ENCODE assay signal across 8 cellular contexts in genomic region chr2:127886593-127886935, GRCh38. TPM values are rescaled to one million over a fixed set of nuclear protein-coding genes. Genes with fewer than 3 reads are reported as not detected.
A peak's percentile ranks its signal among the peaks of the same experiment; 100 is the strongest.
DNase-seq lines count a peak whose midpoint lies in the region; ATAC-seq and TF ChIP-seq lines count a peak whose summit lies in the region.
"Not testable (repeated sequence)": the region's sequence is repeated elsewhere in the genome, so short reads cannot be mapped to it uniquely, and the experiment has no call there.

No MANE protein-coding gene starts in this region.

- CTCF ChIA-PET in AG04449 (lab: Yijun Ruan, JAX); activated CD8-positive, alpha-beta T cell treated with anti-CD3 and anti-CD28 coated beads, Interleukin-2, amount 10 ng/mL, durations not matched to agents 7 days and 5 days (lab: Charles Lee): not testable (repeated sequence)

- not testable (repeated sequence) for TF ChIP-seq CTCF in AG04449 (IDR thresholded peaks at IDR 0.05; ENCODE audit: insufficient read depth, low read length, missing control alignments)

- POLR2A ChIA-PET in AG04449 (lab: Yijun Ruan, JAX): not testable (repeated sequence)
- POLR2A ChIA-PET in activated CD8-positive, alpha-beta T cell treated with anti-CD3 and anti-CD28 coated beads, Interleukin-2, amount 10 ng/mL, durations not matched to agents 7 days and 5 days (lab: Charles Lee): interaction anchor here (0.6 to 0.8 kb wide), 2 partner anchors 26 to 141 kb away, joined by 3 to 4 read pairs; partner anchors contain the start of gene SAP130

- peak overlapping the region; percentile 78 for H3K27ac Mint-ChIP-seq in activated CD8-positive, alpha-beta T cell treated with anti-CD3 and anti-CD28 coated beads, Interleukin-2, amount 10 ng/mL, durations not matched to agents 7 days and 5 days

- peaks cover 29% of the 10 kb centered on the region for H3K36me3 Mint-ChIP-seq in activated CD8-positive, alpha-beta T cell treated with anti-CD3 and anti-CD28 coated beads, Interleukin-2, amount 10 ng/mL, durations not matched to agents 7 days and 5 days (ENCODE audit: low read depth)

- peaks cover 40% of the 10 kb centered on the region for H3K4me1 Mint-ChIP-seq in activated CD8-positive, alpha-beta T cell treated with anti-CD3 and anti-CD28 coated beads, Interleukin-2, amount 10 ng/mL, durations not matched to agents 7 days and 5 days (ENCODE audit: low read depth)

- H3K4me3 Mint-ChIP-seq in activated CD8-positive, alpha-beta T cell treated with anti-CD3 and anti-CD28 coated beads, Interleukin-2, amount 10 ng/mL, durations not matched to agents 7 days and 5 days: peak overlapping the region; percentile 79

- WGBS in ectodermal cell, 2 experiments: 0% methylated on average over 19 to 25 of the region's 32 CpGs

- peak overlapping the region; percentile 86 for H3K27ac ChIP-seq in ectodermal cell (ENCODE audit: insufficient read depth, low read depth, low read length, poor library complexity, severe bottlenecking)
- peak overlapping the region; percentile 89 for H3K27ac ChIP-seq in rectal smooth muscle tissue (ENCODE audit: low read depth, low read length)

- DNase-seq in AG04449 (ENCODE audit: low read depth, low spot score); activated CD8-positive, alpha-beta T cell treated with anti-CD3 and anti-CD28 coated beads, Interleukin-2, amount 10 ng/mL, durations not matched to agents 7 days and 5 days: not testable (repeated sequence)
- DNase-seq in KBM-7 (peak; percentile 45), left kidney (ENCODE audit: low read depth, low spot score) (peak; percentile 48)

- not testable (repeated sequence) for H3K9me3 Mint-ChIP-seq in activated CD8-positive, alpha-beta T cell treated with anti-CD3 and anti-CD28 coated beads, Interleukin-2, amount 10 ng/mL, durations not matched to agents 7 days and 5 days (ENCODE audit: insufficient read depth)

- not testable (repeated sequence) for H3K9me3 ChIP-seq in ectodermal cell (ENCODE audit: control insufficient read depth, low read length)

- in situ Hi-C loops in KBM-7 (cut with MboI; ENCODE audit: low pct_unique_long_range_greater_than_20kb, low sequenced_read_pairs): not testable (repeated sequence)

- not testable (repeated sequence) for H3K36me3 ChIP-seq in ectodermal cell (ENCODE audit: control insufficient read depth, insufficient read depth, low read length); rectal smooth muscle tissue (ENCODE audit: control insufficient read depth, insufficient read depth, low read length)

- peak; percentile 31 for ATAC-seq in GM18909 (IDR thresholded peaks at IDR 0.05; ENCODE audit: poor library complexity, unreplicated experiment)
- ATAC-seq in HG02763 (IDR thresholded peaks at IDR 0.05; ENCODE audit: unreplicated experiment): peak; percentile 28
- peak; percentile 38 for ATAC-seq in activated CD8-positive, alpha-beta T cell treated with anti-CD3 and anti-CD28 coated beads, Interleukin-2, amount 10 ng/mL, durations not matched to agents 7 days and 5 days

- not testable (repeated sequence) for H3K4me1 ChIP-seq in ectodermal cell (ENCODE audit: control insufficient read depth, insufficient read depth, low read length)
- H3K4me1 ChIP-seq in rectal smooth muscle tissue (ENCODE audit: control insufficient read depth, insufficient read depth, low read length): peaks cover 20% of the 10 kb centered on the region

- peak overlapping the region; percentile 61 for H3K4me3 ChIP-seq in AG04449 (ENCODE audit: low read depth, low read length)
- peak overlapping the region; percentile 61 for H3K4me3 ChIP-seq in ectodermal cell (ENCODE audit: insufficient read depth, low read depth, low read length)
- H3K4me3 ChIP-seq in rectal smooth muscle tissue (ENCODE audit: low read length): peak overlapping the region; percentile 65

- H3K27me3 Mint-ChIP-seq in activated CD8-positive, alpha-beta T cell treated with anti-CD3 and anti-CD28 coated beads, Interleukin-2, amount 10 ng/mL, durations not matched to agents 7 days and 5 days (ENCODE audit: low read depth): not testable (repeated sequence)

- not testable (repeated sequence) for H3K27me3 ChIP-seq in ectodermal cell (ENCODE audit: control insufficient read depth, insufficient read depth, low read length, poor library complexity, severe bottlenecking); rectal smooth muscle tissue (ENCODE audit: control insufficient read depth, insufficient read depth, low read length)

- H3K9ac ChIP-seq in rectal smooth muscle tissue (ENCODE audit: low read length): not testable (repeated sequence)

RNA-seq across cellular contexts. Expression of gene AMMECR1L, which starts 0.8 kb away (rescaled TPM):
- total RNA-seq in activated CD8-positive, alpha-beta T cell treated with anti-CD3 and anti-CD28 coated beads, Interleukin-2, amount 10 ng/mL, durations not matched to agents 7 days and 5 days: 10 to 100 TPM; 14.5 to 15.0 TPM
- polyA plus RNA-seq in ectodermal cell (2013, experiment 1 of 4): 26.9 TPM
- polyA plus RNA-seq in ectodermal cell (2013, experiment 2 of 4): 28.6 TPM
- 19.8 TPM for polyA plus RNA-seq in ectodermal cell (2013, experiment 3 of 4)
- polyA plus RNA-seq in ectodermal cell (2013, experiment 4 of 4): 21.6 TPM

RNA-seq across cellular contexts. Expression of gene POLR2D, which starts 28.6 kb away (rescaled TPM):
- total RNA-seq in activated CD8-positive, alpha-beta T cell treated with anti-CD3 and anti-CD28 coated beads, Interleukin-2, amount 10 ng/mL, durations not matched to agents 7 days and 5 days: 10 to 100 TPM; 51.1 to 52.5 TPM
- 43.0 TPM for polyA plus RNA-seq in ectodermal cell (2013, experiment 1 of 4)
- 43.7 TPM for polyA plus RNA-seq in ectodermal cell (2013, experiment 2 of 4)
- 39.3 TPM for polyA plus RNA-seq in ectodermal cell (2013, experiment 3 of 4)
- 43.0 TPM for polyA plus RNA-seq in ectodermal cell (2013, experiment 4 of 4)
